ENCODE assay signal across 8 cellular contexts in the genomic region with DNA sequence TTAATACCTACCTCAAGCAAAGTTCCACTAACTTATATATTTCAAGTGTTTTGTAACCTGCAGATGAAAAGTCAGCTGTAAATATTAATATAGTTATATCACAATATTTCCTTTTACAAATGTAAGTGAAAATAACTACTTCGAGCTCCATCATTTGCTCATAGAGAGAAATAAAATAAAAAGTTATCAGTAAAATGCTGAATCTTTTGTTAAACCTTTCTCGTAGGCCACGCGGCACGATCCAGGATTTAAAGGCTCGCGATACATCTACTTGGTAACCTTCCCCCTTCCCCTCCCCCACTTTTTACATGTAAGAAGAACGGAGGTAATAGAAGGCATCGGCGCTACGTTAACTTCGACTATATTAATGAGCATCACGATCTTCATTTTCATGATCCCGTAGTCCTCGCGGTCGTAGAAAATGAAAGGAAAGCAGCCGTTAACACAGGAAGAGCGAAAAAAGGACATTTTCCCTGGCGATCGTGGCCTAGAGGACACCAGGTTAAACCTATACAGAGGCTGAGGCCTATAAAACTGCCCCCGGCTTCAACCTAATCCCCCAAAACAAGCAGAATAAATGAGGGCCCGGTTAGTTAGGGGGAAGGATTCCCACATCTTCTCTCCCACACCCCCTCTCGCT. TPM values are rescaled to one million over a fixed set of nuclear protein-coding genes. Genes with fewer than 3 reads are reported as not detected.
A peak's percentile ranks its signal among the peaks of the same experiment; 100 is the strongest.
DNase-seq lines count a peak whose midpoint lies in the region; TF ChIP-seq lines count a peak whose summit lies in the region.

No MANE protein-coding gene starts in this region.

- no peak for DNase-seq in activated T-cell treated with anti-CD3 and anti-CD28 coated beads, Interleukin-2, amount 50 U/mL, for 24 hours
- DNase-seq in activated T-cell treated with anti-CD3 and anti-CD28 coated beads, Interleukin-2, amount 50 U/mL, for 1 hour = no peak
- peak; percentile 46 for DNase-seq in NCI-H2107 (lab: John Stamatoyannopoulos, UW)
- peak; percentile 12 for DNase-seq in activated T-helper 1 cell treated with anti-CD3 and anti-CD28 coated beads, Interleukin-12 subunit alpha, Interleukin-12 subunit beta, Interleukin-2, Interleukin-4 antibody, amounts not matched to agents 30 ng/mL and 10 ng/mL and 1 ng/mL, durations not matched to agents 14 hours and 24 hours and 36 hours (ENCODE audit: low spot score)
- peak; percentile 78 for DNase-seq in fibroblast of villous mesenchyme (ENCODE audit: low read depth)
- no peak for DNase-seq in AG08395 (ENCODE audit: low spot score)
- no peak for DNase-seq in activated CD8-positive, alpha-beta memory T cell treated with anti-CD3 and anti-CD28 coated beads, Interleukin-2, amount 50 U/mL, for 48 hours

- TF ChIP-seq CTCF in fibroblast of villous mesenchyme (IDR thresholded peaks at IDR 0.05; ENCODE audit: insufficient read depth, low read depth, low read length) (no peak), parathyroid adenoma (IDR thresholded peaks at IDR 0.05) (no peak)

- H3K36me3 Mint-ChIP-seq in activated T-cell treated with anti-CD3 and anti-CD28 coated beads, Interleukin-2, amount 50 U/mL, for 24 hours (ENCODE audit: low read depth) = peaks cover 60% of the 10 kb centered on the region
- H3K36me3 Mint-ChIP-seq in activated T-helper 1 cell treated with anti-CD3 and anti-CD28 coated beads, Interleukin-12 subunit alpha, Interleukin-12 subunit beta, Interleukin-2, Interleukin-4 antibody, amounts not matched to agents 30 ng/mL and 10 ng/mL and 1 ng/mL, durations not matched to agents 14 hours and 24 hours and 36 hours (ENCODE audit: low read depth) = peaks cover 46% of the 10 kb centered on the region

- H3K4me1 ChIP-seq in parathyroid adenoma = peaks cover 21% of the 10 kb centered on the region

- intact Hi-C loops in activated T-helper 1 cell treated with anti-CD3 and anti-CD28 coated beads, Interleukin-12 subunit alpha, Interleukin-12 subunit beta, Interleukin-2, Interleukin-4 antibody, amounts not matched to agents 30 ng/mL and 10 ng/mL and 1 ng/mL, durations not matched to agents 14 hours and 24 hours and 36 hours (cut with micrococcal nuclease) = loop anchor here (1.0 to 5.0 kb wide), 14 partner anchors 40 to 1650 kb away; partner anchors contain the start of genes CHD8, DAD1, LRP10 and METTL3

- H3K27ac ChIP-seq in parathyroid adenoma = peak overlapping the region; percentile 98

- H3K9me3 Mint-ChIP-seq in activated T-cell treated with anti-CD3 and anti-CD28 coated beads, Interleukin-2, amount 50 U/mL, for 24 hours = no peaks in the 10 kb centered on the region
- no peaks in the 10 kb centered on the region for H3K9me3 Mint-ChIP-seq in activated T-helper 1 cell treated with anti-CD3 and anti-CD28 coated beads, Interleukin-12 subunit alpha, Interleukin-12 subunit beta, Interleukin-2, Interleukin-4 antibody, amounts not matched to agents 30 ng/mL and 10 ng/mL and 1 ng/mL, durations not matched to agents 14 hours and 24 hours and 36 hours

- H3K27ac Mint-ChIP-seq in activated T-cell treated with anti-CD3 and anti-CD28 coated beads, Interleukin-2, amount 50 U/mL, for 24 hours = peak overlapping the region; percentile 100
- H3K27ac Mint-ChIP-seq in activated T-helper 1 cell treated with anti-CD3 and anti-CD28 coated beads, Interleukin-12 subunit alpha, Interleukin-12 subunit beta, Interleukin-2, Interleukin-4 antibody, amounts not matched to agents 30 ng/mL and 10 ng/mL and 1 ng/mL, durations not matched to agents 14 hours and 24 hours and 36 hours = peak overlapping the region; percentile 100

- H3K4me2 ChIP-seq in parathyroid adenoma (ENCODE audit: low read length) = peak overlapping the region; percentile 81

- no peaks in the 10 kb centered on the region for H3K9me3 ChIP-seq in parathyroid adenoma (ENCODE audit: control insufficient read depth, low read length)

- peak overlapping the region; percentile 90 for H2AFZ ChIP-seq in parathyroid adenoma

- peak overlapping the region; percentile 100 for H3K4me3 ChIP-seq in fibroblast of villous mesenchyme (ENCODE audit: low read depth, low read length)
- H3K4me3 ChIP-seq in parathyroid adenoma (ENCODE audit: low read depth, low read length) = peak overlapping the region; percentile 100

- peaks cover 51% of the 10 kb centered on the region for H3K79me2 ChIP-seq in parathyroid adenoma

- H3K9ac ChIP-seq in parathyroid adenoma = peak overlapping the region; percentile 97

- peaks cover 33% of the 10 kb centered on the region for H3K4me1 Mint-ChIP-seq in activated T-cell treated with anti-CD3 and anti-CD28 coated beads, Interleukin-2, amount 50 U/mL, for 24 hours (ENCODE audit: low read depth)
- peaks cover 41% of the 10 kb centered on the region for H3K4me1 Mint-ChIP-seq in activated T-helper 1 cell treated with anti-CD3 and anti-CD28 coated beads, Interleukin-12 subunit alpha, Interleukin-12 subunit beta, Interleukin-2, Interleukin-4 antibody, amounts not matched to agents 30 ng/mL and 10 ng/mL and 1 ng/mL, durations not matched to agents 14 hours and 24 hours and 36 hours (ENCODE audit: low read depth)

- H3K4me3 Mint-ChIP-seq in activated T-cell treated with anti-CD3 and anti-CD28 coated beads, Interleukin-2, amount 50 U/mL, for 24 hours = peak overlapping the region; percentile 99
- H3K4me3 Mint-ChIP-seq in activated T-helper 1 cell treated with anti-CD3 and anti-CD28 coated beads, Interleukin-12 subunit alpha, Interleukin-12 subunit beta, Interleukin-2, Interleukin-4 antibody, amounts not matched to agents 30 ng/mL and 10 ng/mL and 1 ng/mL, durations not matched to agents 14 hours and 24 hours and 36 hours = peak overlapping the region; percentile 99

- no peaks in the 10 kb centered on the region for H3K27me3 Mint-ChIP-seq in activated T-cell treated with anti-CD3 and anti-CD28 coated beads, Interleukin-2, amount 50 U/mL, for 24 hours
- H3K27me3 Mint-ChIP-seq in activated T-helper 1 cell treated with anti-CD3 and anti-CD28 coated beads, Interleukin-12 subunit alpha, Interleukin-12 subunit beta, Interleukin-2, Interleukin-4 antibody, amounts not matched to agents 30 ng/mL and 10 ng/mL and 1 ng/mL, durations not matched to agents 14 hours and 24 hours and 36 hours (ENCODE audit: insufficient read depth) = no peaks in the 10 kb centered on the region

- no peaks in the 10 kb centered on the region for H3K27me3 ChIP-seq in parathyroid adenoma (ENCODE audit: control insufficient read depth, insufficient read depth, low read length)

- no peaks in the 10 kb centered on the region for H3K36me3 ChIP-seq in parathyroid adenoma (ENCODE audit: control insufficient read depth, insufficient read depth, low read length)

RNA-seq across cellular contexts. Expression of gene HNRNPC, which starts 0.5 kb away (rescaled TPM):
- 958 and 976 TPM in 2 replicates for total RNA-seq in activated T-helper 1 cell treated with anti-CD3 and anti-CD28 coated beads, Interleukin-12 subunit alpha, Interleukin-12 subunit beta, Interleukin-2, Interleukin-4 antibody, amounts not matched to agents 30 ng/mL and 10 ng/mL and 1 ng/mL, durations not matched to agents 14 hours and 24 hours and 36 hours
- 551 and 671 TPM in 2 replicates for total RNA-seq in fibroblast of villous mesenchyme

RNA-seq across cellular contexts. Expression of gene RPGRIP1, which starts 11.2 kb away (rescaled TPM):
- total RNA-seq in activated T-helper 1 cell treated with anti-CD3 and anti-CD28 coated beads, Interleukin-12 subunit alpha, Interleukin-12 subunit beta, Interleukin-2, Interleukin-4 antibody, amounts not matched to agents 30 ng/mL and 10 ng/mL and 1 ng/mL, durations not matched to agents 14 hours and 24 hours and 36 hours = not detected in 2 replicates
- total RNA-seq in fibroblast of villous mesenchyme = under 0.01 TPM in 1 of 2 replicates, not detected in the other

Comparison
In these comparisons a context has a peak if more than half of its experiments do, and no peak if none do; other contexts are left out.
1. DNase-seq: peak in NCI-H2107 (single experiment), activated T-helper 1 cell treated with anti-CD3 and anti-CD28 coated beads, Interleukin-12 subunit alpha, Interleukin-12 subunit beta, Interleukin-2, Interleukin-4 antibody, amounts not matched to agents 30 ng/mL and 10 ng/mL and 1 ng/mL, durations not matched to agents 14 hours and 24 hours and 36 hours (single experiment) and fibroblast of villous mesenchyme (single experiment); none in activated T-cell treated with anti-CD3 and anti-CD28 coated beads, Interleukin-2, amount 50 U/mL, for 24 hours (single experiment), activated T-cell treated with anti-CD3 and anti-CD28 coated beads, Interleukin-2, amount 50 U/mL, for 1 hour (single experiment), AG08395 (single experiment) and activated CD8-positive, alpha-beta memory T cell treated with anti-CD3 and anti-CD28 coated beads, Interleukin-2, amount 50 U/mL, for 48 hours (single experiment).